In genomic region chr5:101783241-101784095, GRCh38 we compare ENCODE assay signal across 1 cellular context.
A peak's percentile ranks its signal among the peaks of the same experiment; 100 is the strongest.
TF ChIP-seq lines count a peak whose summit lies in the region.

No MANE protein-coding gene starts in this region.

TF ChIP-seq in HEK293, 187 proteins besides CTCF, POLR2A, EP300 and RAD21 (continued from another document):
- TF ChIP-seq WT1 (tag by site-specific recombination; IDR thresholded peaks at IDR 0.05) = no peak; the same call in 1 of the 2 replicates
- TF ChIP-seq ZNF626 (tag by site-specific recombination; IDR thresholded peaks at IDR 0.05) = no peak
- TF ChIP-seq, protein P1, sequence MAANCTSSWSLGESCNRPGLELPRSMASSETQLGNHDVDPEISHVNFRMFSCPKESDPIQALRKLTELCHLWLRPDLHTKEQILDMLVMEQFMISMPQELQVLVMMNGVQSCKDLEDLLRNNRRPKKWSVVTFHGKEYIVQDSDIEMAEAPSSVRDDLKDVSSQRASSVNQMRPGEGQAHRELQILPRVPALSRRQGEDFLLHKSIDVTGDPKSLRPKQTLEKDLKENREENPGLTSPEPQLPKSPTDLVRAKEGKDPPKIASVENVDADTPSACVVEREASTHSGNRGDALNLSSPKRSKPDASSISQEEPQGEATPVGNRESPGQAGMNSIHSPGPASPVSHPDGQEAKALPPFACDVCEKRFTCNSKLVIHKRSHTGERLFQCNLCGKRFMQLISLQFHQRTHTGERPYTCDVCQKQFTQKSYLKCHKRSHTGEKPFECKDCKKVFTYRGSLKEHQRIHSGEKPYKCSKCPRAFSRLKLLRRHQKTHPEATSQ (tag by site-specific recombination; IDR thresholded peaks at IDR 0.05) = no peak
- no peak for TF ChIP-seq TRIM28 (IDR thresholded peaks at IDR 0.05; ENCODE audit: borderline replicate concordance, low read length)
- TF ChIP-seq ZNF146 (tag by site-specific recombination; IDR thresholded peaks at IDR 0.05) = no peak
- peak; percentile 92 for TF ChIP-seq PRDM4 (tag by site-specific recombination; IDR thresholded peaks at IDR 0.05)
- TF ChIP-seq ZNF354C (tag by site-specific recombination; IDR thresholded peaks at IDR 0.05; ENCODE audit: borderline replicate concordance, low read depth) = no peak
- TF ChIP-seq ZNF558 (tag by site-specific recombination; IDR thresholded peaks at IDR 0.05) = no peak
- 0 out of 2 replicates have a peak, but pooled peaks have one; percentile 54 for TF ChIP-seq ZBTB48 (tag by site-specific recombination; IDR thresholded peaks at IDR 0.05)
